22 cellular contexts compared by ENCODE assay signal in the genomic region with DNA sequence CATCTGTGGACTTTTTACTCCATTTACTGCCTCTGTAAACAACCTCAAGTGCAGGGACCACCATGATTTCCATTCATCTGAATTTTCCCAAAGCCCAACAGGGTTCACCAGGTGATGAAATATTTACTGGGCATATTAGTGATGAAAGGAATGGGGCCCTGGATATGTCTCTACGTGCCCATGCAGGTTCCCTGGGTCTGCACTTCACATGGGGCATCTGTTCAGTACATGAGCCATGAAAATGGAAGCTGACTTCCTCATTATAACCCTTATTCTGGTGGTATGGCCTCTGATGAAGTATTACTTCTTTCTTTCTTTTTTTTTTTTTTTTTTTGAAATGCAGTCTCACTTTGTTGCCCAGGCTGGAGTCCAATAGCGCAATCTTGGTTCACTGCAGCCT. TPM values are rescaled to one million over a fixed set of nuclear protein-coding genes. Genes with fewer than 3 reads are reported as not detected.
A peak's percentile ranks its signal among the peaks of the same experiment; 100 is the strongest.
DNase-seq lines count a peak whose midpoint lies in the region; ATAC-seq and TF ChIP-seq lines count a peak whose summit lies in the region.
"Had no signal": no experiment of that assay in that cellular context is flagged by ENCODE, and none has a peak within 500 bp of the region (broad histone marks: within the 10 kb centered on the region; RNA-seq: fewer than 3 reads in every experiment).

No MANE protein-coding gene starts in this region.

- POLR2A ChIA-PET in MCF 10A (lab: Yijun Ruan, JAX), result interaction anchor here (0.7 to 1.1 kb wide), 3 partner anchors 23 to 92 kb away, joined by 3 to 4 read pairs (median 3); no protein-coding TSS in a partner anchor

- no TSS peak for BruUV-seq in MCF 10A (replicated peaks; lab: Mats Ljungman, UMichigan)

- CTCF ChIA-PET in MCF 10A (lab: Yijun Ruan, JAX), result interaction anchor here (0.8 to 1.5 kb wide), 2 partner anchors 46 to 94 kb away, joined by 3 to 5 read pairs; no protein-coding TSS in a partner anchor

- no peaks in the 10 kb centered on the region for H3K9me3 Mint-ChIP-seq in MCF 10A (ENCODE audit: unreplicated experiment)
- H3K9me3 Mint-ChIP-seq in activated T-cell treated with anti-CD3 and anti-CD28 coated beads, Interleukin-2, amount 50 U/mL, for 4 hours, result no peaks in the 10 kb centered on the region
- H3K9me3 Mint-ChIP-seq: activated T-helper 1 cell treated with anti-CD3 and anti-CD28 coated beads, Interleukin-12 subunit alpha, Interleukin-12 subunit beta, Interleukin-2, Interleukin-4 antibody, amounts not matched to agents 30 ng/mL and 10 ng/mL and 1 ng/mL, durations not matched to agents 14 hours and 24 hours and 36 hours; GM23338 had no signal

- DNase-seq in SIG-M5 treated with dmso at 0.1 percent for 504 hours (lab: John Stamatoyannopoulos, UW; ENCODE audit: unreplicated experiment) (peak; percentile 22), SIG-M5 (lab: John Stamatoyannopoulos, UW) (no peak), NCI-H2171 (lab: John Stamatoyannopoulos, UW) (peak; percentile 94), MCF 10A (ENCODE audit: unreplicated experiment) (peak; percentile 13), SW 1271 (lab: John Stamatoyannopoulos, UW) (no peak)
- DNase-seq in activated CD8-positive, alpha-beta memory T cell treated with anti-CD3 and anti-CD28 coated beads, Interleukin-2, amount 50 U/mL, for 48 hours, result no peak
- no peak for DNase-seq in activated T-cell treated with anti-CD3 and anti-CD28 coated beads, Interleukin-2, amount 50 U/mL, for 4 hours
- DNase-seq: activated CD4-positive, alpha-beta T cell treated with anti-CD3 and anti-CD28 coated beads for 48 hours; activated naive CD4-positive, alpha-beta T cell treated with anti-CD3 and anti-CD28 coated beads, Interleukin-2, amount 50 U/mL, for 16 hours; CD4-positive, alpha-beta memory T cell; cortex of kidney; glutamatergic neuron; NCI-H2081 treated with DMSO at 0.1 percent for 48 hours; NCI-H524 treated with DMSO at 0.1 percent for 48 hours; occipital lobe; retina; stimulated activated CD4-positive, alpha-beta T cell treated with anti-CD3 and anti-CD28 coated beads, Interleukin-4, amount 100 ng/mL, for 1 hour; stimulated activated naive CD4-positive, alpha-beta T cell treated with Interleukin-2 at 50 U/mL for 16 hours; T-helper 2 cell had no signal

- H3K27ac Mint-ChIP-seq in MCF 10A (ENCODE audit: low read depth, unreplicated experiment), result no peak overlapping the region
- H3K27ac Mint-ChIP-seq: activated T-helper 1 cell treated with anti-CD3 and anti-CD28 coated beads, Interleukin-12 subunit alpha, Interleukin-12 subunit beta, Interleukin-2, Interleukin-4 antibody, amounts not matched to agents 30 ng/mL and 10 ng/mL and 1 ng/mL, durations not matched to agents 14 hours and 24 hours and 36 hours; GM23338 had no signal

- no peak for TF ChIP-seq CTCF in MCF 10A (IDR thresholded peaks at IDR 0.05; ENCODE audit: unreplicated experiment)

- no peaks in the 10 kb centered on the region for H3K36me3 Mint-ChIP-seq in MCF 10A (ENCODE audit: insufficient read depth, unreplicated experiment)
- no peaks in the 10 kb centered on the region for H3K36me3 Mint-ChIP-seq in activated T-cell treated with anti-CD3 and anti-CD28 coated beads, Interleukin-2, amount 50 U/mL, for 4 hours (ENCODE audit: insufficient read depth)
- H3K36me3 Mint-ChIP-seq: CD4-positive, alpha-beta memory T cell had no signal

- H3K4me1 Mint-ChIP-seq in MCF 10A (ENCODE audit: insufficient read depth, unreplicated experiment), result no peaks in the 10 kb centered on the region
- no peaks in the 10 kb centered on the region for H3K4me1 Mint-ChIP-seq in activated T-cell treated with anti-CD3 and anti-CD28 coated beads, Interleukin-2, amount 50 U/mL, for 4 hours (ENCODE audit: low read depth)
- H3K4me1 Mint-ChIP-seq: GM23338 had no signal

- intact Hi-C loops in MCF 10A (cut with micrococcal nuclease), result no loop called here

- no peak overlapping the region for H3K4me3 Mint-ChIP-seq in MCF 10A (ENCODE audit: unreplicated experiment)
- H3K4me3 Mint-ChIP-seq in activated T-cell treated with anti-CD3 and anti-CD28 coated beads, Interleukin-2, amount 50 U/mL, for 4 hours, result no peak overlapping the region
- H3K4me3 Mint-ChIP-seq: activated T-helper 1 cell treated with anti-CD3 and anti-CD28 coated beads, Interleukin-12 subunit alpha, Interleukin-12 subunit beta, Interleukin-2, Interleukin-4 antibody, amounts not matched to agents 30 ng/mL and 10 ng/mL and 1 ng/mL, durations not matched to agents 14 hours and 24 hours and 36 hours; CD4-positive, alpha-beta memory T cell; GM23338 had no signal

- H3K27me3 Mint-ChIP-seq in MCF 10A (ENCODE audit: insufficient read depth, unreplicated experiment), result no peaks in the 10 kb centered on the region
- H3K27me3 Mint-ChIP-seq in activated T-cell treated with anti-CD3 and anti-CD28 coated beads, Interleukin-2, amount 50 U/mL, for 4 hours (ENCODE audit: low read depth), result no peaks in the 10 kb centered on the region

- ATAC-seq in HG03097 (IDR thresholded peaks at IDR 0.05; ENCODE audit: low FRiP score, unreplicated experiment), result no peak
- ATAC-seq in activated T-cell treated with anti-CD3 and anti-CD28 coated beads, Interleukin-2, amount 50 U/mL, for 4 hours, result no peak
- ATAC-seq: GM23338 had no signal

RNA-seq across cellular contexts. Expression of a gene that starts 26.5 kb away (rescaled TPM):
- total RNA-seq in MCF 10A (2022), result 130 and 141 TPM in 2 replicates
- 10 to 100 TPM; 41.3 to 59.7 (median 47.7) TPM for total RNA-seq in activated T-cell treated with anti-CD3 and anti-CD28 coated beads, Interleukin-2, amount 50 U/mL, for 4 hours

Comparison
In these comparisons a context has a peak if more than half of its experiments do, and no peak if none do; other contexts are left out.
1. DNase-seq: peak in SIG-M5 treated with dmso at 0.1 percent for 504 hours (single experiment), NCI-H2171 (single experiment) and MCF 10A (single experiment); none in SIG-M5 (single experiment), activated CD8-positive, alpha-beta memory T cell treated with anti-CD3 and anti-CD28 coated beads, Interleukin-2, amount 50 U/mL, for 48 hours (single experiment), activated T-cell treated with anti-CD3 and anti-CD28 coated beads, Interleukin-2, amount 50 U/mL, for 4 hours (single experiment) and SW 1271 (0 of 2).